Comparison of ENCODE assay signal across 8 cellular contexts in genomic region chr15:44195151-44195740, GRCh38. TPM values are rescaled to one million over a fixed set of nuclear protein-coding genes. Genes with fewer than 3 reads are reported as not detected.
DNase-seq lines count a peak whose midpoint lies in the region; ATAC-seq and TF ChIP-seq lines count a peak whose summit lies in the region.

TSS of gene FRMD5 (minus strand) at chr15:44195271.

- CTCF ChIA-PET in RWPE1 (lab: Yijun Ruan, JAX) = interaction anchor here (0.6 to 0.7 kb wide), 2 partner anchors 9 to 75 kb away, joined by 3 to 5 read pairs; no protein-coding TSS in a partner anchor

- POLR2A ChIA-PET in RWPE1 (lab: Yijun Ruan, JAX; ENCODE audit: low non-redundant PET) = no interaction called here

- H3K9me3 Mint-ChIP-seq in IgD-negative memory B cell (peaks cover 0 to 1% (median 0%) of the 10 kb centered on the region in 3 donors), natural killer cell (no peaks in the 10 kb centered on the region)
- no peaks in the 10 kb centered on the region for H3K9me3 Mint-ChIP-seq in stimulated activated naive B cell treated with anti-CD40 and anti-IgM and Interleukin-4, amounts not matched to agents 10 μg/mL and 1 μg/mL and 100 μg/mL, for 72 hours

- DNase-seq in DMS 273 treated with DMSO at 0.1 percent for 48 hours (lab: John Stamatoyannopoulos, UW) (peak; percentile 93), RWPE1 (ENCODE audit: low spot score) (peak; percentile 99), fibroblast of the conjunctiva (ENCODE audit: low read depth) (peak; percentile 63), natural killer cell (peak; percentile 72)
- peak; percentile 94 for DNase-seq in activated effector memory CD4-positive, alpha-beta T cell treated with anti-CD3 and anti-CD28 coated beads, Interleukin-2, amount 50 U/mL, for 16 hours
- DNase-seq in stimulated activated naive B cell treated with anti-CD40 and anti-IgM and Interleukin-4, amounts not matched to agents 10 μg/mL and 1 μg/mL and 100 μg/mL, for 72 hours = peak; percentile 83

- H3K36me3 Mint-ChIP-seq in IgD-negative memory B cell (no peaks in the 10 kb centered on the region), natural killer cell (no peaks in the 10 kb centered on the region)
- H3K36me3 Mint-ChIP-seq in stimulated activated naive B cell treated with anti-CD40 and anti-IgM and Interleukin-4, amounts not matched to agents 10 μg/mL and 1 μg/mL and 100 μg/mL, for 72 hours = no peaks in the 10 kb centered on the region

- H3K27me3 Mint-ChIP-seq in IgD-negative memory B cell (peaks cover 50% of the 10 kb centered on the region), natural killer cell (ENCODE audit: low read depth in 2 of 2) (peaks cover 43 to 62% of the 10 kb centered on the region in 2 donors)
- peaks cover 60 to 71% of the 10 kb centered on the region in 2 donors for H3K27me3 Mint-ChIP-seq in stimulated activated naive B cell treated with anti-CD40 and anti-IgM and Interleukin-4, amounts not matched to agents 10 μg/mL and 1 μg/mL and 100 μg/mL, for 72 hours

- intact Hi-C loops in natural killer cell (cut with micrococcal nuclease) = no loop called here

- peak within 1 kb of the TSS; percentile 31 to 66 (median 44) for H3K27ac Mint-ChIP-seq in IgD-negative memory B cell
- peak within 1 kb of the TSS in 1 of 2 donors; percentile 56 for H3K27ac Mint-ChIP-seq in natural killer cell
- H3K27ac Mint-ChIP-seq in stimulated activated naive B cell treated with anti-CD40 and anti-IgM and Interleukin-4, amounts not matched to agents 10 μg/mL and 1 μg/mL and 100 μg/mL, for 72 hours = no peak within 1 kb of the TSS

- peak within 1 kb of the TSS; percentile 85 for H3K27ac ChIP-seq in RWPE1

- TF ChIP-seq CTCF in RWPE1 (conservative IDR thresholded peaks at IDR 0.05; ENCODE audit: low read depth) (no peak; the same call in 1 of the 2 replicates), natural killer cell (IDR thresholded peaks at IDR 0.05) (no peak)

- H3K4me3 Mint-ChIP-seq in IgD-negative memory B cell (peak within 1 kb of the TSS; percentile 86 to 95 (median 94)), natural killer cell (peak within 1 kb of the TSS; percentile 90)
- H3K4me3 Mint-ChIP-seq in stimulated activated naive B cell treated with anti-CD40 and anti-IgM and Interleukin-4, amounts not matched to agents 10 μg/mL and 1 μg/mL and 100 μg/mL, for 72 hours = peak within 1 kb of the TSS; percentile 86

- ATAC-seq in GM21619 (IDR thresholded peaks at IDR 0.05; ENCODE audit: unreplicated experiment) (peak; percentile 98), natural killer cell (peak; percentile 94 to 97 (median 97))
- peak; percentile 96 to 97 for ATAC-seq in stimulated activated naive B cell treated with anti-CD40 and anti-IgM and Interleukin-4, amounts not matched to agents 10 μg/mL and 1 μg/mL and 100 μg/mL, for 72 hours (replicated peaks)

- H3K4me1 Mint-ChIP-seq in IgD-negative memory B cell (peaks cover 11 to 20% (median 12%) of the 10 kb centered on the region in 3 donors), natural killer cell (peaks cover 12 to 23% of the 10 kb centered on the region in 2 donors)
- peaks cover 8 to 23% of the 10 kb centered on the region in 2 donors for H3K4me1 Mint-ChIP-seq in stimulated activated naive B cell treated with anti-CD40 and anti-IgM and Interleukin-4, amounts not matched to agents 10 μg/mL and 1 μg/mL and 100 μg/mL, for 72 hours

RNA-seq across cellular contexts. Expression of gene FRMD5, which starts in this region (rescaled TPM):
- 0.30 TPM for polyA plus RNA-seq in IgD-negative memory B cell
- total RNA-seq in natural killer cell = not detected

Comparison
In these comparisons a context has a peak if more than half of its experiments do, and no peak if none do; other contexts are left out.
1. Peak in every context shown above with its lines: DNase-seq, ATAC-seq and H3K27ac ChIP-seq.
2. Peak in DNase-seq and ATAC-seq in natural killer cell; RNA of the gene not detected or under 1 TPM.